17 cellular contexts compared by ENCODE assay signal in genomic region chr2:238589591-238590460, GRCh38.
"Had no signal": no experiment of that assay in that cellular context is flagged by ENCODE, and none has a peak within 500 bp of the region (broad histone marks: within the 10 kb centered on the region; RNA-seq: fewer than 3 reads in every experiment).

No MANE protein-coding gene starts in this region.

- H3K4me3 ChIP-seq: adrenal gland, cardiac muscle cell, dorsolateral prefrontal cortex, left ventricle myocardium inferior, pancreas, SK-N-MC, tibial nerve had no signal

- H3K36me3 ChIP-seq: adrenal gland, cardiac muscle cell, left ventricle myocardium inferior, pancreas, tibial nerve had no signal

- H3K4me3 Mint-ChIP-seq: activated naive CD4-positive, alpha-beta T cell treated with anti-CD3 and anti-CD28 coated beads, Interleukin-2, amount 50 U/mL, for 24 hours; activated T-cell treated with anti-CD3 and anti-CD28 coated beads, Interleukin-2, amount 50 U/mL, for 4 hours; neural crest cell had no signal

- H3K27me3 ChIP-seq: adrenal gland, cardiac muscle cell, dorsolateral prefrontal cortex, pancreas, tibial nerve had no signal

- H3K27ac ChIP-seq: adrenal gland, cardiac muscle cell, dorsolateral prefrontal cortex, left ventricle myocardium inferior, pancreas, SK-N-MC, tibial nerve had no signal

- H3K4me1 ChIP-seq: adrenal gland, left ventricle myocardium inferior, pancreas, tibial nerve had no signal

- ATAC-seq: activated CD4-positive, CD25-positive, alpha-beta regulatory T cell treated with anti-CD3 and anti-CD28 coated beads, Interleukin-2, amount 50 U/mL, for 24 hours; activated T-cell treated with anti-CD3 and anti-CD28 coated beads, Interleukin-2, amount 50 U/mL, for 4 hours; pancreas had no signal

- H3K27ac Mint-ChIP-seq: activated naive CD4-positive, alpha-beta T cell treated with anti-CD3 and anti-CD28 coated beads, Interleukin-2, amount 50 U/mL, for 24 hours had no signal

- DNase-seq: activated effector memory CD4-positive, alpha-beta T cell treated with Interleukin-2 at 50 U/mL for 16 hours; activated T-cell treated with anti-CD3 and anti-CD28 coated beads, Interleukin-2, amount 50 U/mL, for 4 hours; adrenal gland; dorsolateral prefrontal cortex; erythroblast; left ventricle myocardium inferior; midbrain; pancreas; stimulated activated CD4-positive, alpha-beta T cell treated with anti-CD3 and anti-CD28 coated beads, Interleukin-2, amount 100 ng/mL, for 48 hours; stimulated activated naive CD4-positive, alpha-beta T cell; substantia nigra had no signal

- H3K36me3 Mint-ChIP-seq: activated naive CD4-positive, alpha-beta T cell treated with anti-CD3 and anti-CD28 coated beads, Interleukin-2, amount 50 U/mL, for 24 hours had no signal

- H3K27me3 Mint-ChIP-seq: activated naive CD4-positive, alpha-beta T cell treated with anti-CD3 and anti-CD28 coated beads, Interleukin-2, amount 50 U/mL, for 24 hours had no signal

- H3K9me3 Mint-ChIP-seq: activated naive CD4-positive, alpha-beta T cell treated with anti-CD3 and anti-CD28 coated beads, Interleukin-2, amount 50 U/mL, for 24 hours; activated T-cell treated with anti-CD3 and anti-CD28 coated beads, Interleukin-2, amount 50 U/mL, for 4 hours had no signal

- H3K9me3 ChIP-seq: adrenal gland, left ventricle myocardium inferior, pancreas, tibial nerve had no signal

- H3K4me1 Mint-ChIP-seq: activated naive CD4-positive, alpha-beta T cell treated with anti-CD3 and anti-CD28 coated beads, Interleukin-2, amount 50 U/mL, for 24 hours had no signal
